18 cellular contexts compared by ENCODE assay signal in the genomic region with DNA sequence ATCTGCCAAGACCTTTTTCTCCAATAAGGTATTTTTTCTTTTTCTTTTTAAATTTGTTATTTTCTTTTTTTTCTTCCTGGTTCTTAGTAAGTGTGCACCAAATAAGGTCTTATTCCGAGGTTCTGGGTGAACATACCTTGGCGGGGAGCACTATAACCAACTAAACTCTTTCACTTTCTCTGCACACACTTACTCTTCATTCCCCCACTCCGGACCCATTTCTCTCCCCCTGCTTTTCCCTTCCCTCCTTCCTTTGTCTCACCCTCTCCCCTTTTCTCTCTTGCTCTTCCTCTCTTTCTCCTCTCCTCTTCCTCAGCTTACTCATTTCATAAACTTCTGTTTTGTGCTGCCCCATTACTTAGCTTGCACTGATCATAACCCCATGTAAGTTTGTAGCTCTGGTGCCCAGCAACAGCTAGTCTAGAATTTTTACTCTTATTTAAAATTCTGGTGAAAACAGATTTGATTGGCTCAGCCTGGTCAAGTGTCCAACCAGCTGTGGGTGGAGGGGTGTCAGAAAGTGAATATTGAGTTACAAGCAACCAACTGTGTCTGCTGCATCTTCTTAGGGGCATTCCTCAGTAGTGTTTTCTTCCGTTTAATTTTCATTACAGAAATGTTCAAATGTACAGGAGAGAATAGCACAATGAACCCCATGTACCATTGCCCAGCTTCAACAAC.
DNase-seq lines count a peak whose midpoint lies in the region; ATAC-seq, FAIRE-seq and TF ChIP-seq lines count a peak whose summit lies in the region.
"Had no signal": no experiment of that assay in that cellular context is flagged by ENCODE, and none has a peak within 500 bp of the region (broad histone marks: within the 10 kb centered on the region; RNA-seq: fewer than 3 reads in every experiment).

No MANE protein-coding gene starts in this region.

- no peaks in the 10 kb centered on the region for H3K9me3 ChIP-seq in K562 (replicated peaks; ENCODE audit: control insufficient read depth, insufficient read depth, low read depth, low read length)
- peaks cover 0 to 2% (median 0%) of the 10 kb centered on the region in 11 donors for H3K9me3 ChIP-seq in heart right ventricle

- no peak for DNase-seq in stimulated activated naive CD8-positive, alpha-beta T cell treated with anti-CD3 and anti-CD28 coated beads, Interleukin-15, Interleukin-2, amounts not matched to agents 100 U/mL and 50 U/mL, for 24 hours
- no peak for DNase-seq in K562 (ENCODE audit: extremely low read depth in 1 of 4, low spot score in 3 of 4)
- no peak for DNase-seq in heart right ventricle
- no peak for DNase-seq in stimulated activated naive CD4-positive, alpha-beta T cell (lab: John Stamatoyannopoulos, UW)
- DNase-seq: activated CD4-positive, CD25-positive, alpha-beta regulatory T cell; activated T-cell treated with anti-CD3 and anti-CD28 coated beads, Interleukin-2, amount 50 U/mL, for 4 hours; dermis blood vessel endothelial cell; DMS79; head of caudate nucleus; MV-4-11; NCI-H2107; NCI-H748 treated with DMSO at 0.1 percent for 48 hours; substantia nigra had no signal

- no peak for TF ChIP-seq RAD21 in K562 (CRISPR knock-in tag; conservative IDR thresholded peaks at IDR 0.05 in 1 of 2, IDR thresholded peaks at IDR 0.05 in 1 of 2)

- no TSS peak for BruUV-seq in K562 (replicated peaks; lab: Mats Ljungman, UMichigan)

- no peak for FAIRE-seq in K562 (lab: Jason Lieb, UNC)
- FAIRE-seq: H1, islet of Langerhans had no signal

- TF ChIP-seq EP300 in K562 (IDR thresholded peaks at IDR 0.05; ENCODE audit: low read length): no peak

- no peaks in the 10 kb centered on the region for H3K79me2 ChIP-seq in K562 (ENCODE audit: control insufficient read depth, insufficient read depth, low read length)

- no peak for TF ChIP-seq POLR2A in K562 (conservative IDR thresholded peaks at IDR 0.05)

- WGBS in K562 (ENCODE audit: insufficient coverage, low coverage, missing lambda C conversion rate): 53% methylated on average over 3 of the region's 4 CpGs
- WGBS in heart right ventricle, 2 donors: 93% methylated on average over 4 of the region's 4 CpGs

- no peak overlapping the region for H3K4me3 ChIP-seq in K562
- H3K4me3 ChIP-seq in heart right ventricle: no peak overlapping the region

- no peak for TF ChIP-seq CTCF in K562 (IDR thresholded peaks at IDR 0.05 in 2 of 3, conservative IDR thresholded peaks at IDR 0.05 in 1 of 3; ENCODE audit: insufficient read depth in 2 of 3, low read depth in 1 of 3, low read length in 3 of 3)
- TF ChIP-seq CTCF in heart right ventricle (IDR thresholded peaks at IDR 0.05): no peak

- H3K9me3 Mint-ChIP-seq in stimulated activated naive CD8-positive, alpha-beta T cell treated with anti-CD3 and anti-CD28 coated beads, Interleukin-15, Interleukin-2, amounts not matched to agents 100 ng/mL and 50 ng/mL, for 24 hours: peaks cover 2% of the 10 kb centered on the region
- H3K9me3 Mint-ChIP-seq: activated T-cell treated with anti-CD3 and anti-CD28 coated beads, Interleukin-2, amount 50 U/mL, for 4 hours had no signal

- no peaks in the 10 kb centered on the region for H3K9me1 ChIP-seq in K562 (ENCODE audit: control insufficient read depth, insufficient read depth, low read length)

- no peaks in the 10 kb centered on the region for H3K27me3 Mint-ChIP-seq in stimulated activated naive CD8-positive, alpha-beta T cell treated with anti-CD3 and anti-CD28 coated beads, Interleukin-15, Interleukin-2, amounts not matched to agents 100 ng/mL and 50 ng/mL, for 24 hours

- H3K9ac ChIP-seq in K562 (ENCODE audit: insufficient read depth in 1 of 2, low read depth in 2 of 2, low read length in 2 of 2): no peak overlapping the region

- no peaks in the 10 kb centered on the region for H3K36me3 ChIP-seq in K562 (ENCODE audit: control insufficient read depth, insufficient read depth, low read length)
- H3K36me3 ChIP-seq in heart right ventricle: no peaks in the 10 kb centered on the region

- no peak overlapping the region for H3K4me2 ChIP-seq in K562 (ENCODE audit: insufficient read depth, low read length)

- intact Hi-C loops in K562 (cut with micrococcal nuclease): no loop called here
- intact Hi-C loops in heart right ventricle (cut with DNase I): no loop called here

- no peak overlapping the region for H3K27ac ChIP-seq in K562 (ENCODE audit: extremely low read depth, low read depth, low read length)
- no peak overlapping the region for H3K27ac ChIP-seq in heart right ventricle

- POLR2A ChIA-PET in K562 (lab: Yijun Ruan, JAX): no interaction called here

- H2AFZ ChIP-seq in K562 (ENCODE audit: low read depth, low read length): peak overlapping the region; percentile 83; the same call in 1 of the 2 replicates

- peaks cover 19% of the 10 kb centered on the region for H3K4me1 Mint-ChIP-seq in stimulated activated naive CD8-positive, alpha-beta T cell treated with anti-CD3 and anti-CD28 coated beads, Interleukin-15, Interleukin-2, amounts not matched to agents 100 ng/mL and 50 ng/mL, for 24 hours (ENCODE audit: low read depth)

- peak overlapping the region; percentile 67 for H3K4me3 Mint-ChIP-seq in stimulated activated naive CD8-positive, alpha-beta T cell treated with anti-CD3 and anti-CD28 coated beads, Interleukin-15, Interleukin-2, amounts not matched to agents 100 ng/mL and 50 ng/mL, for 24 hours

- H3K27me3 ChIP-seq in K562 (ENCODE audit: control insufficient read depth in 2 of 2, insufficient read depth in 2 of 2, low read length in 2 of 2) (no peaks in the 10 kb centered on the region), heart right ventricle (no peaks in the 10 kb centered on the region)

- no peaks in the 10 kb centered on the region for H4K20me1 ChIP-seq in K562 (replicated peaks; ENCODE audit: control insufficient read depth, insufficient read depth, low read length)

- no peak for ATAC-seq in stimulated activated naive CD8-positive, alpha-beta T cell treated with anti-CD3 and anti-CD28 coated beads, Interleukin-15, Interleukin-2, amounts not matched to agents 100 U/mL and 50 U/mL, for 24 hours
- ATAC-seq in HG02798 (IDR thresholded peaks at IDR 0.05; ENCODE audit: poor library complexity, unreplicated experiment) (peak; percentile 74), K562 (no peak), HG02840 (IDR thresholded peaks at IDR 0.05; ENCODE audit: low FRiP score, unreplicated experiment) (no peak), heart right ventricle (no peak)

- CTCF ChIA-PET in K562 (lab: Yijun Ruan, JAX; ENCODE audit: low intra/inter-chr PET ratio): no interaction called here

- peak overlapping the region; percentile 82 for H3K27ac Mint-ChIP-seq in stimulated activated naive CD8-positive, alpha-beta T cell treated with anti-CD3 and anti-CD28 coated beads, Interleukin-15, Interleukin-2, amounts not matched to agents 100 ng/mL and 50 ng/mL, for 24 hours

- in situ Hi-C loops in K562 (cut with MboI): no loop called here

- H3K4me1 ChIP-seq in K562 (replicated peaks in 1 of 2; ENCODE audit: control insufficient read depth in 2 of 2, insufficient read depth in 2 of 2, low read length in 2 of 2) (peaks cover 0 to 4% of the 10 kb centered on the region in 2 experiments; a peak in 3 of 5 replicates), heart right ventricle (peaks cover 0 to 10% (median 0%) of the 10 kb centered on the region in 9 donors)

- no peaks in the 10 kb centered on the region for H3K36me3 Mint-ChIP-seq in stimulated activated naive CD8-positive, alpha-beta T cell treated with anti-CD3 and anti-CD28 coated beads, Interleukin-15, Interleukin-2, amounts not matched to agents 100 ng/mL and 50 ng/mL, for 24 hours (ENCODE audit: low read depth)

TF ChIP-seq in K562, 482 proteins besides CTCF, POLR2A, EP300 and RAD21 (continues in another document):
- no peak for TF ChIP-seq EHMT2 (IDR thresholded peaks at IDR 0.05)
- no peak for TF ChIP-seq KHSRP (IDR thresholded peaks at IDR 0.05)
- no peak for TF ChIP-seq NELFE (IDR thresholded peaks at IDR 0.05; ENCODE audit: insufficient read depth, insufficient read length)
- TF ChIP-seq, protein P1, sequence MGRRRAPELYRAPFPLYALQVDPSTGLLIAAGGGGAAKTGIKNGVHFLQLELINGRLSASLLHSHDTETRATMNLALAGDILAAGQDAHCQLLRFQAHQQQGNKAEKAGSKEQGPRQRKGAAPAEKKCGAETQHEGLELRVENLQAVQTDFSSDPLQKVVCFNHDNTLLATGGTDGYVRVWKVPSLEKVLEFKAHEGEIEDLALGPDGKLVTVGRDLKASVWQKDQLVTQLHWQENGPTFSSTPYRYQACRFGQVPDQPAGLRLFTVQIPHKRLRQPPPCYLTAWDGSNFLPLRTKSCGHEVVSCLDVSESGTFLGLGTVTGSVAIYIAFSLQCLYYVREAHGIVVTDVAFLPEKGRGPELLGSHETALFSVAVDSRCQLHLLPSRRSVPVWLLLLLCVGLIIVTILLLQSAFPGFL (CRISPR knock-in tag; IDR thresholded peaks at IDR 0.05): no peak
- no peak for TF ChIP-seq ZNF707 (CRISPR knock-in tag; conservative IDR thresholded peaks at IDR 0.05)
- TF ChIP-seq ZNF668 (CRISPR knock-in tag; IDR thresholded peaks at IDR 0.05): no peak
- 0 out of 2 replicates have a peak, but pooled peaks have one; percentile 26 for TF ChIP-seq PYGO2 (tag; IDR thresholded peaks at IDR 0.05)
- TF ChIP-seq GABPA (tag; conservative IDR thresholded peaks at IDR 0.05; ENCODE audit: low read depth): 0 out of 2 replicates have a peak, but pooled peaks have one; percentile 9
- TF ChIP-seq, protein P2, sequence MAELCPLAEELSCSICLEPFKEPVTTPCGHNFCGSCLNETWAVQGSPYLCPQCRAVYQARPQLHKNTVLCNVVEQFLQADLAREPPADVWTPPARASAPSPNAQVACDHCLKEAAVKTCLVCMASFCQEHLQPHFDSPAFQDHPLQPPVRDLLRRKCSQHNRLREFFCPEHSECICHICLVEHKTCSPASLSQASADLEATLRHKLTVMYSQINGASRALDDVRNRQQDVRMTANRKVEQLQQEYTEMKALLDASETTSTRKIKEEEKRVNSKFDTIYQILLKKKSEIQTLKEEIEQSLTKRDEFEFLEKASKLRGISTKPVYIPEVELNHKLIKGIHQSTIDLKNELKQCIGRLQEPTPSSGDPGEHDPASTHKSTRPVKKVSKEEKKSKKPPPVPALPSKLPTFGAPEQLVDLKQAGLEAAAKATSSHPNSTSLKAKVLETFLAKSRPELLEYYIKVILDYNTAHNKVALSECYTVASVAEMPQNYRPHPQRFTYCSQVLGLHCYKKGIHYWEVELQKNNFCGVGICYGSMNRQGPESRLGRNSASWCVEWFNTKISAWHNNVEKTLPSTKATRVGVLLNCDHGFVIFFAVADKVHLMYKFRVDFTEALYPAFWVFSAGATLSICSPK (IDR thresholded peaks at IDR 0.05; ENCODE audit: borderline replicate concordance): no peak
- TF ChIP-seq, protein P3, sequence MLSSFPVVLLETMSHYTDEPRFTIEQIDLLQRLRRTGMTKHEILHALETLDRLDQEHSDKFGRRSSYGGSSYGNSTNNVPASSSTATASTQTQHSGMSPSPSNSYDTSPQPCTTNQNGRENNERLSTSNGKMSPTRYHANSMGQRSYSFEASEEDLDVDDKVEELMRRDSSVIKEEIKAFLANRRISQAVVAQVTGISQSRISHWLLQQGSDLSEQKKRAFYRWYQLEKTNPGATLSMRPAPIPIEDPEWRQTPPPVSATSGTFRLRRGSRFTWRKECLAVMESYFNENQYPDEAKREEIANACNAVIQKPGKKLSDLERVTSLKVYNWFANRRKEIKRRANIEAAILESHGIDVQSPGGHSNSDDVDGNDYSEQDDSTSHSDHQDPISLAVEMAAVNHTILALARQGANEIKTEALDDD (IDR thresholded peaks at IDR 0.05): no peak
